Comparison of ENCODE assay signal across 8 cellular contexts in the genomic region with DNA sequence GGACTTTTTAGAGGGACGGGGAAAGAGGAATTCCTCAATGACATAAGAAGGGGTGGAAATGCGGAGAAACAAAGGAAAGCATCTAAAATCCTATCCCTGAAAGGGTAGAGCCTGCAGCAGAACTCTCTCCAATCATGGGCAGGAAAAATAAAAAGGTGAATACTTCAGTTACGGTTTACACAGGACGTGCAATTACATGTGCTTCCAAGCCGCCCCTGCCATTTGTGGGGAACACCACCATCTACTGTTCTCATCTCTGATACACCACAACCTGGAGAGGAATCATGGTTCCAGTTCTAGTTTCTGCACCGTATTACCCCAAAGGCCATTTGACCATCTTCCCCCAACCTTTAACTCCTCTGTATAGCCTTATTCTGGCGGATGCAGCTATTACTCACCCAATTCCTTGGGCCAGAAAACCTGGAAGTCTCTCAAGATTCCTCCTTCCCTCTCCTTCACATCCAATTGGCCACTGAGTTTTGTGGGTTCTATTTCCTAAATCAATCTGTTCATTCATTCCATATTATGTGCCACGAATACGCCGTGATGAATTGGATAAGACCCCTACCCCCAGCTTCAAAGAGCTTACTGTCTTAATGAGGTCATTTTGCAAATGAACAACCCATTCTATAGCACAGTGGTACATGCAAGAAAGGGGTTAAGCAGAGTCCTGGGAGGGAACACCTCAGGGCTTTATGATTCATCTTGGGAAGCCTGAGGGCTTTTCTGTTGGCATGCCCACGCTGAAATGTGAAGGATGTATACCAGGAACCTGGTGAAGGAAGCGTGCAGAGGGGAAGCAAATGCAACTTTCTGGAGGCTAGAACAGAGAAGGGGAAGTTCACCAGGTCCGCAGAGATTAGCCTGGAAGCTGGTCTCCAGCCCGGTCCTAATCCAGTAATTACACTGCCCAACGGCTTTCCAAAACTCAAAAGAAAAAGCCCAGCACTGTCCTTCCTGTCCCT. TPM values are rescaled to one million over a fixed set of nuclear protein-coding genes. Genes with fewer than 3 reads are reported as not detected.
DNase-seq lines count a peak whose midpoint lies in the region; ATAC-seq and TF ChIP-seq lines count a peak whose summit lies in the region.

No MANE protein-coding gene starts in this region.

- no peaks in the 10 kb centered on the region for H3K9me3 Mint-ChIP-seq in endothelial cell (ENCODE audit: unreplicated experiment)

- H3K4me1 Mint-ChIP-seq in endothelial cell (ENCODE audit: unreplicated experiment) = peaks cover 4% of the 10 kb centered on the region

- H3K4me3 Mint-ChIP-seq in endothelial cell (ENCODE audit: unreplicated experiment) = peak overlapping the region; percentile 42

- TF ChIP-seq CTCF in GM10248 (IDR thresholded peaks at IDR 0.05; ENCODE audit: control extremely low read depth, extremely low read depth, low read depth, missing control alignments) (peak; percentile 13), endothelial cell (IDR thresholded peaks at IDR 0.05; ENCODE audit: unreplicated experiment) (no peak)

- no peaks in the 10 kb centered on the region for H3K36me3 Mint-ChIP-seq in endothelial cell (ENCODE audit: low read depth, unreplicated experiment)

- POLR2A ChIA-PET in GM10248 (lab: Yijun Ruan, JAX) = no interaction called here

- peaks cover 6% of the 10 kb centered on the region for H3K27me3 Mint-ChIP-seq in endothelial cell (ENCODE audit: unreplicated experiment)

- DNase-seq in GM10248 (ENCODE audit: extremely low spot score) (no peak), NCI-H345 treated with DMSO at 0.1 percent for 48 hours (lab: John Stamatoyannopoulos, UW; ENCODE audit: unreplicated experiment) (peak; percentile 12), endothelial cell (ENCODE audit: low spot score) (no peak), retina (peak; percentile 4), NCI-H2227 (lab: John Stamatoyannopoulos, UW; ENCODE audit: unreplicated experiment) (no peak), NCI-H187 (lab: John Stamatoyannopoulos, UW) (no peak)
- no peak for DNase-seq in stimulated activated CD4-positive, alpha-beta T cell treated with anti-CD3 and anti-CD28 coated beads, Interleukin-4, amount 100 ng/mL, for 4 hours

- no peak overlapping the region for H3K27ac Mint-ChIP-seq in endothelial cell (ENCODE audit: unreplicated experiment)

- CTCF ChIA-PET in GM10248 (lab: Yijun Ruan, JAX) = interaction anchor here (0.8 to 4.2 kb wide), 8 partner anchors 8 to 225 kb away, joined by 3 to 12 read pairs (median 5); no protein-coding TSS in a partner anchor

- ATAC-seq in GM19351 (IDR thresholded peaks at IDR 0.05; ENCODE audit: unreplicated experiment) = no peak

RNA-seq across cellular contexts. Expression of a gene that starts 1.4 kb away (rescaled TPM):
- 55.0 TPM for total RNA-seq in endothelial cell (ENCODE audit: unreplicated experiment)

Comparison
In these comparisons a context has a peak if more than half of its experiments do, and no peak if none do; other contexts are left out.
1. DNase-seq: peak in NCI-H345 treated with DMSO at 0.1 percent for 48 hours (single experiment) and retina (single experiment); none in GM10248 (single experiment), endothelial cell (single experiment), NCI-H2227 (single experiment), NCI-H187 (0 of 2) and stimulated activated CD4-positive, alpha-beta T cell treated with anti-CD3 and anti-CD28 coated beads, Interleukin-4, amount 100 ng/mL, for 4 hours (0 of 2).